ENCODE assay signal across 23 cellular contexts in the genomic region with DNA sequence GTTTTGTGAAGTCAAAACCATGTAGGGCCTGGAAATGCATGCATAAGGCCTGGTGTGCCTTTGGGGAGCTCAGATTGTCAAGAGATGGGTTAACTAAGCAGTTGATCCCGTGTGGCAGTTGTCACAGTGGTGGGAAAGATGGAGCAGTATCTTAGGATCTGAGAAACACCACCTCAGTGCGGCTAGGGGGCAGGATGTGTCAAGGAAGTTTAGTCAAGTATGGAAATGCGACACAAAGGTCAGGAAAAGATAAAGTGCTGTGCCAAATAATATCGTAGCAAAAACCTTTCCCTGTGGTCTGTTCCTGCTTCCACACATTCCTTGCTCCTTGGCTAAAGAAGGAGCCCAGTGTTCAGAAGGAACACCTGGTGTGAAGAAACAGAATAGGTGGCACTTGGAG.
DNase-seq lines count a peak whose midpoint lies in the region; ATAC-seq, FAIRE-seq and TF ChIP-seq lines count a peak whose summit lies in the region.
"Had no signal": no experiment of that assay in that cellular context is flagged by ENCODE, and none has a peak within 500 bp of the region (broad histone marks: within the 10 kb centered on the region; RNA-seq: fewer than 3 reads in every experiment).

No MANE protein-coding gene starts in this region.

- H4K8ac ChIP-seq in H1 (ENCODE audit: extremely low read depth, insufficient read depth, low read length) (no peak overlapping the region), trophoblast cell (ENCODE audit: low read depth, low read length) (no peak overlapping the region)

- H2BK120ac ChIP-seq in H1 (replicated peaks; ENCODE audit: low read depth, low read length) (no peak overlapping the region), trophoblast cell (ENCODE audit: insufficient read depth, low read length, poor library complexity) (no peak overlapping the region)

- no peak overlapping the region for H4K12ac ChIP-seq in trophoblast cell (ENCODE audit: low read depth, low read length)

- no peak overlapping the region for H3K4me3 ChIP-seq in GM12864 (ENCODE audit: low read depth, low read length)
- no peak overlapping the region for H3K4me3 ChIP-seq in H1 (ENCODE audit: extremely low read depth in 1 of 4, insufficient read depth in 2 of 4, low read depth in 3 of 4, low read length in 4 of 4)
- no peak overlapping the region for H3K4me3 ChIP-seq in trophoblast cell (ENCODE audit: low read depth, low read length)
- H3K4me3 ChIP-seq in right atrium auricular region: no peak overlapping the region
- H3K4me3 ChIP-seq in vagina: no peak overlapping the region
- H3K4me3 ChIP-seq: A549, GM12878, GM23248, HAP-1, SJCRH30 had no signal

- POLR2A ChIA-PET in H1 (lab: Charles Lee; ENCODE audit: partially characterized antibody): no interaction called here
- POLR2A ChIA-PET in naive thymus-derived CD8-positive, alpha-beta T cell (lab: Charles Lee): no interaction called here

- H3K18ac ChIP-seq in H1 (ENCODE audit: extremely low read depth, low read length) (no peak overlapping the region), trophoblast cell (ENCODE audit: low read length) (no peak overlapping the region)

- no peak overlapping the region for H3K4me3 Mint-ChIP-seq in naive thymus-derived CD8-positive, alpha-beta T cell
- H3K4me3 Mint-ChIP-seq: CD4-positive, alpha-beta T cell had no signal

- H3K23ac ChIP-seq in H1 (ENCODE audit: insufficient read length) (no peak overlapping the region), trophoblast cell (ENCODE audit: low read length) (peak overlapping the region; percentile 21)

- H3K27me3 ChIP-seq in H1 (replicated peaks in 1 of 4; ENCODE audit: control insufficient read depth in 3 of 4, extremely low read depth in 1 of 4, insufficient read depth in 3 of 4, low read length in 3 of 4) (no peaks in the 10 kb centered on the region), trophoblast cell (ENCODE audit: insufficient read depth, low read length) (no peaks in the 10 kb centered on the region), right atrium auricular region (no peaks in the 10 kb centered on the region), vagina (no peaks in the 10 kb centered on the region)
- H3K27me3 ChIP-seq: SJCRH30 had no signal

- no peak for FAIRE-seq in H1 (lab: Jason Lieb, UNC)
- FAIRE-seq: A549, GM12878, HTR-8/SVneo had no signal

- H2BK5ac ChIP-seq in H1 (ENCODE audit: low read depth, low read length): no peak overlapping the region
- H2BK5ac ChIP-seq in trophoblast cell (ENCODE audit: low read depth, low read length, poor library complexity): no peak overlapping the region

- no peaks in the 10 kb centered on the region for H3K36me3 Mint-ChIP-seq in naive thymus-derived CD8-positive, alpha-beta T cell

- DNase-seq in GM12864 (ENCODE audit: low read depth) (no peak), OCI-M1 (lab: John Stamatoyannopoulos, UW) (peak; percentile 30), H1 (ENCODE audit: low read depth in 1 of 2, low spot score in 2 of 2) (no peak), trophoblast cell (peak; percentile 5 to 41), NAMALWA (ENCODE audit: low spot score) (no peak), right atrium auricular region (ENCODE audit: low spot score) (no peak), vagina (ENCODE audit: extremely low spot score in 2 of 2) (no peak)
- DNase-seq in naive thymus-derived CD8-positive, alpha-beta T cell: no peak
- DNase-seq: CD4-positive, alpha-beta T cell; COR-L47; DMS 273 treated with DMSO at 0.1 percent for 48 hours; DMS79 treated with DMSO at 0.1 percent for 48 hours; GM23248; NCI-H1417; NCI-H1694 treated with DMSO at 0.1 percent for 48 hours; NCI-H2081 treated with DMSO at 0.1 percent for 48 hours; NCI-H446; NCI-H526 had no signal

- H3K79me1 ChIP-seq in H1 (ENCODE audit: low read depth, low read length): no peaks in the 10 kb centered on the region
- H3K79me1 ChIP-seq in trophoblast cell (ENCODE audit: low read length): no peaks in the 10 kb centered on the region

- peaks cover 5 to 27% (median 6%) of the 10 kb centered on the region in 5 donors for H3K27me3 Mint-ChIP-seq in naive thymus-derived CD8-positive, alpha-beta T cell
- H3K27me3 Mint-ChIP-seq: CD4-positive, alpha-beta T cell had no signal

- H2AFZ ChIP-seq in H1 (ENCODE audit: low read length): peak overlapping the region; percentile 65; the same call in 1 of the 2 replicates
- H2AFZ ChIP-seq in trophoblast cell (ENCODE audit: insufficient read depth, low read length, poor library complexity): no peak overlapping the region
- H2AFZ ChIP-seq: GM23248 had no signal

- TF ChIP-seq CTCF in GM12864 (IDR thresholded peaks at IDR 0.05; ENCODE audit: low read depth, low read length, missing control alignments): peak; percentile 1
- TF ChIP-seq CTCF in H1 (IDR thresholded peaks at IDR 0.05; ENCODE audit: control extremely low read depth in 1 of 3, insufficient read depth in 1 of 3, low read depth in 1 of 3, low read length in 3 of 3): no peak
- TF ChIP-seq CTCF in right atrium auricular region (IDR thresholded peaks at IDR 0.05): no peak
- TF ChIP-seq CTCF in vagina (IDR thresholded peaks at IDR 0.05): no peak

- no peaks in the 10 kb centered on the region; the same call in 1 of the 2 replicates for H3K23me2 ChIP-seq in H1 (ENCODE audit: low read depth, low read length)

- H3K9me3 ChIP-seq in H1 (ENCODE audit: insufficient read depth in 2 of 2, low read depth in 1 of 2, low read length in 1 of 2) (no peaks in the 10 kb centered on the region), trophoblast cell (ENCODE audit: insufficient read depth, low read depth, low read length) (no peaks in the 10 kb centered on the region), right atrium auricular region (no peaks in the 10 kb centered on the region), vagina (no peaks in the 10 kb centered on the region)
- H3K9me3 ChIP-seq: A549, HAP-1, SJCRH30 had no signal

- TF ChIP-seq POLR2A in H1 (IDR thresholded peaks at IDR 0.05; ENCODE audit: control extremely low read depth in 1 of 2, low read depth in 2 of 2, low read length in 2 of 2) (no peak), vagina (IDR thresholded peaks at IDR 0.05) (no peak)

- intact Hi-C loops in vagina (cut with DNase I): no loop called here

- H2AK5ac ChIP-seq in H1 (ENCODE audit: low read depth, low read length): no peak overlapping the region
- no peak overlapping the region for H2AK5ac ChIP-seq in trophoblast cell (ENCODE audit: low read length)

- H2BK12ac ChIP-seq in H1 (ENCODE audit: low read depth, low read length): peak overlapping the region; percentile 43; the same call in 1 of the 2 replicates
- H2BK12ac ChIP-seq in trophoblast cell (ENCODE audit: low read length): no peak overlapping the region

- H4K91ac ChIP-seq in H1 (replicated peaks; ENCODE audit: insufficient read length, low read length): no peak overlapping the region
- no peak overlapping the region for H4K91ac ChIP-seq in trophoblast cell (ENCODE audit: low read depth, low read length)

- H3K27ac ChIP-seq in H1 (ENCODE audit: low read depth, low read length): no peak overlapping the region
- H3K27ac ChIP-seq in trophoblast cell (ENCODE audit: low read depth, low read length): no peak overlapping the region
- no peak overlapping the region for H3K27ac ChIP-seq in right atrium auricular region
- no peak overlapping the region for H3K27ac ChIP-seq in vagina
- H3K27ac ChIP-seq: A549, GM23248, SJCRH30 had no signal

- no peaks in the 10 kb centered on the region for H3K36me3 ChIP-seq in H1 (ENCODE audit: control insufficient read depth in 2 of 4, insufficient read depth in 4 of 4, low read length in 3 of 4)
- H3K36me3 ChIP-seq in trophoblast cell (ENCODE audit: control insufficient read depth in 1 of 2, insufficient read depth in 2 of 2, low read length in 2 of 2): no peaks in the 10 kb centered on the region
- no peaks in the 10 kb centered on the region for H3K36me3 ChIP-seq in right atrium auricular region
- no peaks in the 10 kb centered on the region for H3K36me3 ChIP-seq in vagina
- H3K36me3 ChIP-seq: HAP-1, SJCRH30 had no signal

- no peak overlapping the region for H3K4me2 ChIP-seq in H1 (ENCODE audit: insufficient read depth in 1 of 2, low read depth in 2 of 2, low read length in 2 of 2)
- no peak overlapping the region for H3K4me2 ChIP-seq in trophoblast cell (ENCODE audit: low read length)
- H3K4me2 ChIP-seq: A549 had no signal

- H4K20me1 ChIP-seq in H1 (replicated peaks in 1 of 2; ENCODE audit: control insufficient read depth in 1 of 2, insufficient read depth in 2 of 2, low read length in 2 of 2): no peaks in the 10 kb centered on the region

- no peak for ATAC-seq in naive thymus-derived CD8-positive, alpha-beta T cell
- ATAC-seq: A549, GM12878 had no signal

- WGBS in H1 (ENCODE audit: extremely low coverage in 1 of 2, insufficient coverage in 1 of 2, insufficient read length in 1 of 2, insufficient replicate concordance in 2 of 2, low coverage in 1 of 2, low lambda C conversion rate in 2 of 2, missing lambda C conversion rate in 1 of 2), 2 experiments: 95% methylated on average over 4 of the region's 4 CpGs; no CpG with 5 or more reads in 1 of the 2 experiments
- WGBS in trophoblast cell (ENCODE audit: extremely low coverage, insufficient coverage, insufficient read length): no CpG with 5 or more reads among the region's 4 CpGs

- H3K56ac ChIP-seq in H1 (replicated peaks; ENCODE audit: insufficient read length, low read depth, low read length): no peak overlapping the region

- H3K14ac ChIP-seq in H1 (ENCODE audit: insufficient read length): no peak overlapping the region
- no peak overlapping the region for H3K14ac ChIP-seq in trophoblast cell (ENCODE audit: low read length)

- H3K9ac ChIP-seq in H1 (replicated peaks in 1 of 4; ENCODE audit: extremely low read depth in 1 of 4, low read depth in 3 of 4, low read length in 3 of 4): no peak overlapping the region
- H3K9ac ChIP-seq in trophoblast cell (ENCODE audit: low read length): no peak overlapping the region
- H3K9ac ChIP-seq: GM23248 had no signal

- CTCF ChIA-PET in H1 (lab: Charles Lee; ENCODE audit: partially characterized antibody): interaction anchor here (1.0 to 1.9 kb wide), 3 partner anchors 9 to 148 kb away, joined by 3 to 4 read pairs (median 4); no protein-coding TSS in a partner anchor

- no peak overlapping the region for H3K27ac Mint-ChIP-seq in naive thymus-derived CD8-positive, alpha-beta T cell
- H3K27ac Mint-ChIP-seq: CD4-positive, alpha-beta T cell had no signal

- peaks cover 0 to 5% (median 0%) of the 10 kb centered on the region in 4 experiments; a peak in 1 of 7 replicates for H3K4me1 ChIP-seq in H1 (replicated peaks in 1 of 4; ENCODE audit: control insufficient read depth in 3 of 4, insufficient read depth in 4 of 4, low read length in 3 of 4)
- peaks cover 0 to 10% of the 10 kb centered on the region in 2 experiments for H3K4me1 ChIP-seq in trophoblast cell (ENCODE audit: control insufficient read depth in 1 of 2, insufficient read depth in 2 of 2, low read length in 2 of 2)
- no peaks in the 10 kb centered on the region for H3K4me1 ChIP-seq in right atrium auricular region
- H3K4me1 ChIP-seq in vagina: no peaks in the 10 kb centered on the region
- H3K4me1 ChIP-seq: A549, HAP-1, SJCRH30 had no signal

- H4K5ac ChIP-seq in H1 (ENCODE audit: insufficient read length, low read depth, low read length): no peak overlapping the region

- TF ChIP-seq EP300 in H1 (IDR thresholded peaks at IDR 0.05; ENCODE audit: borderline replicate concordance in 1 of 2, low read depth in 2 of 2, low read length in 2 of 2): no peak

- peaks cover 0 to 12% (median 0%) of the 10 kb centered on the region in 9 donors for H3K9me3 Mint-ChIP-seq in naive thymus-derived CD8-positive, alpha-beta T cell
- H3K9me3 Mint-ChIP-seq: CD4-positive, alpha-beta T cell had no signal

- H3K79me2 ChIP-seq in H1 (ENCODE audit: control insufficient read depth in 1 of 2, insufficient read depth in 2 of 2, low read length in 2 of 2) (no peaks in the 10 kb centered on the region), trophoblast cell (ENCODE audit: control insufficient read depth, insufficient read depth, low read length, poor library complexity) (no peaks in the 10 kb centered on the region)

- H3K4me1 Mint-ChIP-seq in naive thymus-derived CD8-positive, alpha-beta T cell: no peaks in the 10 kb centered on the region

- H2BK20ac ChIP-seq in H1 (ENCODE audit: low read length): no peak overlapping the region

- H2BK15ac ChIP-seq in H1 (ENCODE audit: low read length): no peak overlapping the region

- TF ChIP-seq RAD21 in H1 (IDR thresholded peaks at IDR 0.05 in 1 of 2, conservative IDR thresholded peaks at IDR 0.05 in 1 of 2; ENCODE audit: low read depth in 2 of 2, low read length in 2 of 2): peak; percentile 6 to 18; a peak in 1 of 4 replicates

- H3K4ac ChIP-seq in H1 (replicated peaks; ENCODE audit: insufficient read length, low read depth, low read length) (no peak overlapping the region), trophoblast cell (ENCODE audit: low read depth, low read length) (no peak overlapping the region)

Comparison
In these comparisons a context has a peak if more than half of its experiments do, and no peak if none do; other contexts are left out.
1. DNase-seq: peak in OCI-M1 (single experiment) and trophoblast cell (2 of 2); none in GM12864 (single experiment), H1 (0 of 2), naive thymus-derived CD8-positive, alpha-beta T cell (0 of 10), NAMALWA (single experiment), right atrium auricular region (single experiment) and vagina (0 of 2).